1 cellular context compared by ENCODE assay signal in the genomic region with DNA sequence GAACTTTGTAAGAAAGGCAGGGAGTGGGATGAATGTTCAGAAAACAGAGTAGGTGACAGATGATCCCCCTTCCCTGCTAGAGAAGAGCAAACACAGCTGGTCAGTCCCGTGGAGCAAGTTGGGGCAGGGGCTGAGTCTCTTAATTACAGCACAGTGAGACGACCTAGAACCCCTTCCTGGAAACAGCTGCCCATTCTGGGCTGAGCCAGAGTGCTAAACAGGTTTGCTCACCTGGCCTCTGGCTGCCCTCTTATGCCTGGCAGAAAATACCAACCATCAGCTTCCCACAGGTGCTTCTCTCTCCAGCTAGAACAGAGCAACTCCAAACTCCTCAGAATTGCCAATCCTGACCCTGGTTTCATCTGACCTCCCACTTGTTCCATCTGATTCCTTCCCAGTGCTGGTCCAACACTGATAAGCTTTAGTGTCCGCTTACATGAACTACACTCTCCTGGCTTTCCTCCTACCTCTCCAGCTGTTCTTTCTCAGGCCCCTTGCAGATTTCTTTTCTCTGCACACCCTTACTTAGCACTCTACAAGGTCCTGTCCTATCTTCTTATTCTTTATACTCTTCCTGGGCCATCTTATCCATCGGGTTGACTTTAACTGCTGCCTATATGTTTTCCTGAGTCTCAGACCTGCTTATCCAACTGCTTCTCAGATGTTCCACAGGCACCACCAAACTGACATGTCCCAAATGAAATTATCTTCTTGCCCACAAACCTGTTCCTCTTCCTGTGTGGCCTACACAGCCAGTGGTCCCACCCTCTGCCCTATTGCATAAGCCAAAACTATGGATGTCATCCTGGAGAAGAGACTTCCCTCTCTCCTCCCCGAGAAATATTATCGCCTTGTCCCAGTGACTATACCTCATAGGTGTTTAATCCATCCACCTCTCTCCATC.
TF ChIP-seq lines count a peak whose summit lies in the region.

No MANE protein-coding gene starts in this region.

TF ChIP-seq in HCT116, 20 proteins besides CTCF, POLR2A, EP300 and RAD21 (continued from another document):
- TF ChIP-seq, protein P1, sequence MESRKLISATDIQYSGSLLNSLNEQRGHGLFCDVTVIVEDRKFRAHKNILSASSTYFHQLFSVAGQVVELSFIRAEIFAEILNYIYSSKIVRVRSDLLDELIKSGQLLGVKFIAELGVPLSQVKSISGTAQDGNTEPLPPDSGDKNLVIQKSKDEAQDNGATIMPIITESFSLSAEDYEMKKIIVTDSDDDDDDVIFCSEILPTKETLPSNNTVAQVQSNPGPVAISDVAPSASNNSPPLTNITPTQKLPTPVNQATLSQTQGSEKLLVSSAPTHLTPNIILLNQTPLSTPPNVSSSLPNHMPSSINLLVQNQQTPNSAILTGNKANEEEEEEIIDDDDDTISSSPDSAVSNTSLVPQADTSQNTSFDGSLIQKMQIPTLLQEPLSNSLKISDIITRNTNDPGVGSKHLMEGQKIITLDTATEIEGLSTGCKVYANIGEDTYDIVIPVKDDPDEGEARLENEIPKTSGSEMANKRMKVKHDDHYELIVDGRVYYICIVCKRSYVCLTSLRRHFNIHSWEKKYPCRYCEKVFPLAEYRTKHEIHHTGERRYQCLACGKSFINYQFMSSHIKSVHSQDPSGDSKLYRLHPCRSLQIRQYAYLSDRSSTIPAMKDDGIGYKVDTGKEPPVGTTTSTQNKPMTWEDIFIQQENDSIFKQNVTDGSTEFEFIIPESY (IDR thresholded peaks at IDR 0.05; ENCODE audit: extremely low read depth, insufficient replicate concordance, low read length), result no peak
- TF ChIP-seq SIN3A (IDR thresholded peaks at IDR 0.05; ENCODE audit: low read depth), result no peak
- TF ChIP-seq, protein P2, sequence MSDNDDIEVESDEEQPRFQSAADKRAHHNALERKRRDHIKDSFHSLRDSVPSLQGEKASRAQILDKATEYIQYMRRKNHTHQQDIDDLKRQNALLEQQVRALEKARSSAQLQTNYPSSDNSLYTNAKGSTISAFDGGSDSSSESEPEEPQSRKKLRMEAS (IDR thresholded peaks at IDR 0.05), result no peak
